ENCODE assay signal across 1 cellular context in the genomic region with DNA sequence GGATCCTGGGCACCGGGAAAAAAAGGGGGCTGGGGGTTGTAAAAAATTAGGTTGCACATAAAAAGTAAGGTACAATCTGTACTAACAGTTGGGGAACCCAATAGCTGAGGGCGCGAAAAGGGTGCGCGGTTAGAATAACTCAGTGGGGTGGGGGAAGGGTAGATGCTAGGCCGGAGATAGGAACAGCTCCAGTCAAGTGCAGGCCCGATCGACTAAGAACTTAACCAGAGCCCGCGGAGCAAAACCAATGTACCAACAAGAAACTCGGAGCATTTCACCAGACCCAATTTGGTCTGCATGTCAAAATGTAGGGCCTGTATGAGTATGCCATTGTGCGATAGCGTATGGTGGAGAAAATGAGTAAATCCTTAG.
TF ChIP-seq lines count a peak whose summit lies in the region.

No MANE protein-coding gene starts in this region.

TF ChIP-seq in H1, 55 proteins besides CTCF, POLR2A, EP300 and RAD21:
- TF ChIP-seq TCF12 (IDR thresholded peaks at IDR 0.05; ENCODE audit: low read depth, low read length) (no peak), SP1 (IDR thresholded peaks at IDR 0.05; ENCODE audit: low read depth, low read length) (no peak), RNF2 (IDR thresholded peaks at IDR 0.05; ENCODE audit: borderline replicate concordance, low read depth, low read length, missing control alignments, poor library complexity, severe bottlenecking) (no peak), POLR2AphosphoS5 (IDR thresholded peaks at IDR 0.05; ENCODE audit: low read depth, low read length) (peak; percentile 55; the same call in 1 of the 2 replicates), CEBPB (IDR thresholded peaks at IDR 0.05; ENCODE audit: low read depth, low read length) (no peak), TAF7 (optimal IDR thresholded peaks at IDR 0.05; ENCODE audit: borderline replicate concordance, low read depth, low read length) (peak; percentile 32), GABPA (IDR thresholded peaks at IDR 0.05; ENCODE audit: borderline replicate concordance, insufficient read depth, low read length) (no peak), CTBP2 (IDR thresholded peaks at IDR 0.05; ENCODE audit: borderline replicate concordance, insufficient read depth, insufficient read length, low read length) (no peak), SIX5 (IDR thresholded peaks at IDR 0.05; ENCODE audit: low read depth, low read length) (no peak), ASH2L (IDR thresholded peaks at IDR 0.05; ENCODE audit: low read length) (no peak), BRCA1 (IDR thresholded peaks at IDR 0.05; ENCODE audit: low read depth, low read length) (no peak), YY1 (IDR thresholded peaks at IDR 0.05; ENCODE audit: low read depth, low read length) (no peak), SIN3A (conservative IDR thresholded peaks at IDR 0.05 in 1 of 2, IDR thresholded peaks at IDR 0.05 in 1 of 2; ENCODE audit: low read depth in 1 of 2, low read length in 2 of 2) (no peak; a peak in 1 of 4 replicates), SAP30 (IDR thresholded peaks at IDR 0.05; ENCODE audit: insufficient read depth, insufficient replicate concordance, low read length) (no peak), CHD2 (IDR thresholded peaks at IDR 0.05; ENCODE audit: low read length) (no peak), SP4 (IDR thresholded peaks at IDR 0.05; ENCODE audit: low read length) (no peak), TAF1 (IDR thresholded peaks at IDR 0.05; ENCODE audit: low read depth, low read length) (no peak; the same call in 1 of the 2 replicates), BACH1 (IDR thresholded peaks at IDR 0.05; ENCODE audit: low read length) (no peak)
- TF ChIP-seq, protein P1, sequence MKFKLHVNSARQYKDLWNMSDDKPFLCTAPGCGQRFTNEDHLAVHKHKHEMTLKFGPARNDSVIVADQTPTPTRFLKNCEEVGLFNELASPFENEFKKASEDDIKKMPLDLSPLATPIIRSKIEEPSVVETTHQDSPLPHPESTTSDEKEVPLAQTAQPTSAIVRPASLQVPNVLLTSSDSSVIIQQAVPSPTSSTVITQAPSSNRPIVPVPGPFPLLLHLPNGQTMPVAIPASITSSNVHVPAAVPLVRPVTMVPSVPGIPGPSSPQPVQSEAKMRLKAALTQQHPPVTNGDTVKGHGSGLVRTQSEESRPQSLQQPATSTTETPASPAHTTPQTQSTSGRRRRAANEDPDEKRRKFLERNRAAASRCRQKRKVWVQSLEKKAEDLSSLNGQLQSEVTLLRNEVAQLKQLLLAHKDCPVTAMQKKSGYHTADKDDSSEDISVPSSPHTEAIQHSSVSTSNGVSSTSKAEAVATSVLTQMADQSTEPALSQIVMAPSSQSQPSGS (IDR thresholded peaks at IDR 0.05; ENCODE audit: low read length) = 0 out of 2 replicates have a peak, but pooled peaks have one; percentile 6
- TF ChIP-seq, protein P2, sequence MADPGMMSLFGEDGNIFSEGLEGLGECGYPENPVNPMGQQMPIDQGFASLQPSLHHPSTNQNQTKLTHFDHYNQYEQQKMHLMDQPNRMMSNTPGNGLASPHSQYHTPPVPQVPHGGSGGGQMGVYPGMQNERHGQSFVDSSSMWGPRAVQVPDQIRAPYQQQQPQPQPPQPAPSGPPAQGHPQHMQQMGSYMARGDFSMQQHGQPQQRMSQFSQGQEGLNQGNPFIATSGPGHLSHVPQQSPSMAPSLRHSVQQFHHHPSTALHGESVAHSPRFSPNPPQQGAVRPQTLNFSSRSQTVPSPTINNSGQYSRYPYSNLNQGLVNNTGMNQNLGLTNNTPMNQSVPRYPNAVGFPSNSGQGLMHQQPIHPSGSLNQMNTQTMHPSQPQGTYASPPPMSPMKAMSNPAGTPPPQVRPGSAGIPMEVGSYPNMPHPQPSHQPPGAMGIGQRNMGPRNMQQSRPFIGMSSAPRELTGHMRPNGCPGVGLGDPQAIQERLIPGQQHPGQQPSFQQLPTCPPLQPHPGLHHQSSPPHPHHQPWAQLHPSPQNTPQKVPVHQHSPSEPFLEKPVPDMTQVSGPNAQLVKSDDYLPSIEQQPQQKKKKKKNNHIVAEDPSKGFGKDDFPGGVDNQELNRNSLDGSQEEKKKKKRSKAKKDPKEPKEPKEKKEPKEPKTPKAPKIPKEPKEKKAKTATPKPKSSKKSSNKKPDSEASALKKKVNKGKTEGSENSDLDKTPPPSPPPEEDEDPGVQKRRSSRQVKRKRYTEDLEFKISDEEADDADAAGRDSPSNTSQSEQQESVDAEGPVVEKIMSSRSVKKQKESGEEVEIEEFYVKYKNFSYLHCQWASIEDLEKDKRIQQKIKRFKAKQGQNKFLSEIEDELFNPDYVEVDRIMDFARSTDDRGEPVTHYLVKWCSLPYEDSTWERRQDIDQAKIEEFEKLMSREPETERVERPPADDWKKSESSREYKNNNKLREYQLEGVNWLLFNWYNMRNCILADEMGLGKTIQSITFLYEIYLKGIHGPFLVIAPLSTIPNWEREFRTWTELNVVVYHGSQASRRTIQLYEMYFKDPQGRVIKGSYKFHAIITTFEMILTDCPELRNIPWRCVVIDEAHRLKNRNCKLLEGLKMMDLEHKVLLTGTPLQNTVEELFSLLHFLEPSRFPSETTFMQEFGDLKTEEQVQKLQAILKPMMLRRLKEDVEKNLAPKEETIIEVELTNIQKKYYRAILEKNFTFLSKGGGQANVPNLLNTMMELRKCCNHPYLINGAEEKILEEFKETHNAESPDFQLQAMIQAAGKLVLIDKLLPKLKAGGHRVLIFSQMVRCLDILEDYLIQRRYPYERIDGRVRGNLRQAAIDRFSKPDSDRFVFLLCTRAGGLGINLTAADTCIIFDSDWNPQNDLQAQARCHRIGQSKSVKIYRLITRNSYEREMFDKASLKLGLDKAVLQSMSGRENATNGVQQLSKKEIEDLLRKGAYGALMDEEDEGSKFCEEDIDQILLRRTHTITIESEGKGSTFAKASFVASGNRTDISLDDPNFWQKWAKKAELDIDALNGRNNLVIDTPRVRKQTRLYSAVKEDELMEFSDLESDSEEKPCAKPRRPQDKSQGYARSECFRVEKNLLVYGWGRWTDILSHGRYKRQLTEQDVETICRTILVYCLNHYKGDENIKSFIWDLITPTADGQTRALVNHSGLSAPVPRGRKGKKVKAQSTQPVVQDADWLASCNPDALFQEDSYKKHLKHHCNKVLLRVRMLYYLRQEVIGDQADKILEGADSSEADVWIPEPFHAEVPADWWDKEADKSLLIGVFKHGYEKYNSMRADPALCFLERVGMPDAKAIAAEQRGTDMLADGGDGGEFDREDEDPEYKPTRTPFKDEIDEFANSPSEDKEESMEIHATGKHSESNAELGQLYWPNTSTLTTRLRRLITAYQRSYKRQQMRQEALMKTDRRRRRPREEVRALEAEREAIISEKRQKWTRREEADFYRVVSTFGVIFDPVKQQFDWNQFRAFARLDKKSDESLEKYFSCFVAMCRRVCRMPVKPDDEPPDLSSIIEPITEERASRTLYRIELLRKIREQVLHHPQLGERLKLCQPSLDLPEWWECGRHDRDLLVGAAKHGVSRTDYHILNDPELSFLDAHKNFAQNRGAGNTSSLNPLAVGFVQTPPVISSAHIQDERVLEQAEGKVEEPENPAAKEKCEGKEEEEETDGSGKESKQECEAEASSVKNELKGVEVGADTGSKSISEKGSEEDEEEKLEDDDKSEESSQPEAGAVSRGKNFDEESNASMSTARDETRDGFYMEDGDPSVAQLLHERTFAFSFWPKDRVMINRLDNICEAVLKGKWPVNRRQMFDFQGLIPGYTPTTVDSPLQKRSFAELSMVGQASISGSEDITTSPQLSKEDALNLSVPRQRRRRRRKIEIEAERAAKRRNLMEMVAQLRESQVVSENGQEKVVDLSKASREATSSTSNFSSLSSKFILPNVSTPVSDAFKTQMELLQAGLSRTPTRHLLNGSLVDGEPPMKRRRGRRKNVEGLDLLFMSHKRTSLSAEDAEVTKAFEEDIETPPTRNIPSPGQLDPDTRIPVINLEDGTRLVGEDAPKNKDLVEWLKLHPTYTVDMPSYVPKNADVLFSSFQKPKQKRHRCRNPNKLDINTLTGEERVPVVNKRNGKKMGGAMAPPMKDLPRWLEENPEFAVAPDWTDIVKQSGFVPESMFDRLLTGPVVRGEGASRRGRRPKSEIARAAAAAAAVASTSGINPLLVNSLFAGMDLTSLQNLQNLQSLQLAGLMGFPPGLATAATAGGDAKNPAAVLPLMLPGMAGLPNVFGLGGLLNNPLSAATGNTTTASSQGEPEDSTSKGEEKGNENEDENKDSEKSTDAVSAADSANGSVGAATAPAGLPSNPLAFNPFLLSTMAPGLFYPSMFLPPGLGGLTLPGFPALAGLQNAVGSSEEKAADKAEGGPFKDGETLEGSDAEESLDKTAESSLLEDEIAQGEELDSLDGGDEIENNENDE (IDR thresholded peaks at IDR 0.05; ENCODE audit: insufficient replicate concordance, low read length) = no peak
- TF ChIP-seq, protein P3, sequence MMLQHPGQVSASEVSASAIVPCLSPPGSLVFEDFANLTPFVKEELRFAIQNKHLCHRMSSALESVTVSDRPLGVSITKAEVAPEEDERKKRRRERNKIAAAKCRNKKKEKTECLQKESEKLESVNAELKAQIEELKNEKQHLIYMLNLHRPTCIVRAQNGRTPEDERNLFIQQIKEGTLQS (IDR thresholded peaks at IDR 0.05; ENCODE audit: insufficient read depth, low read depth, low read length) = no peak
- TF ChIP-seq, protein P4, sequence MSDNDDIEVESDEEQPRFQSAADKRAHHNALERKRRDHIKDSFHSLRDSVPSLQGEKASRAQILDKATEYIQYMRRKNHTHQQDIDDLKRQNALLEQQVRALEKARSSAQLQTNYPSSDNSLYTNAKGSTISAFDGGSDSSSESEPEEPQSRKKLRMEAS (IDR thresholded peaks at IDR 0.05) = no peak
- TF ChIP-seq, protein P5, sequence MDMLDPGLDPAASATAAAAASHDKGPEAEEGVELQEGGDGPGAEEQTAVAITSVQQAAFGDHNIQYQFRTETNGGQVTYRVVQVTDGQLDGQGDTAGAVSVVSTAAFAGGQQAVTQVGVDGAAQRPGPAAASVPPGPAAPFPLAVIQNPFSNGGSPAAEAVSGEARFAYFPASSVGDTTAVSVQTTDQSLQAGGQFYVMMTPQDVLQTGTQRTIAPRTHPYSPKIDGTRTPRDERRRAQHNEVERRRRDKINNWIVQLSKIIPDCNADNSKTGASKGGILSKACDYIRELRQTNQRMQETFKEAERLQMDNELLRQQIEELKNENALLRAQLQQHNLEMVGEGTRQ (IDR thresholded peaks at IDR 0.05; ENCODE audit: low read length) = no peak
